2 cellular contexts compared by ENCODE assay signal in the genomic region with DNA sequence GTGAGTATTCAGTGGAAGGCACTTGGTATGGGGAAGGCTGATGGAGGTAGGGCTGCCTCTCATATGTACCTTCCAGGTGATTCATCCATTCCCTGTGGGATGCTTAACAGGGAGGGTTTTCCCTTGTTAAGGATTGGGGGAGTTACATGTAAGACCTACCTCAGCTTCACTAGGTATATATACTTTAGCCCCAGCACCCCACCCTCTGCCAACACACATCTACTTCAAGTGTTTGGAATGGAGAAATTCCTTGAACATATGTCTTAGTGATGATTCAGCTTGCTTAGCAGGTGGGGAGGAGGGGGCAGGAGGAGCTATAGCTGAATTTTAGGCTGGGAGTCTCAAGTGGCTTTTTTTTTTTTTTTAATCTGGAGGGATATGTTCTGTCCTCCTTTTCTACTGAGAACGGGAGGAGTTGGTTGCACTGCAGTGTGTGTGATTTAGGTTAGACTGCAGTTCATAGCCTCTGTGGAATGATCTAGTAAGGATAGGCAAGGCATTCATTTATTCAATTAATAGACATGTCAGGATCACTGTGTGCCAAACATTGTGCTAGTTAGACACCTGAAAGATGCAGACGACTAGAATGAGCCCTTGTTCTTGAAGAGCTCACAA.
TF ChIP-seq lines count a peak whose summit lies in the region.

No MANE protein-coding gene starts in this region.

TF ChIP-seq in HepG2, 621 proteins besides CTCF, POLR2A, EP300 and RAD21:
- TF ChIP-seq ZNF503 (CRISPR knock-in tag; IDR thresholded peaks at IDR 0.05) (no peak), ZNF629 (CRISPR knock-in tag; conservative IDR thresholded peaks at IDR 0.05) (no peak), NFATC3 (CRISPR knock-in tag; IDR thresholded peaks at IDR 0.05) (no peak), SMARCE1 (IDR thresholded peaks at IDR 0.05; ENCODE audit: borderline replicate concordance) (no peak)
- TF ChIP-seq, protein P1, sequence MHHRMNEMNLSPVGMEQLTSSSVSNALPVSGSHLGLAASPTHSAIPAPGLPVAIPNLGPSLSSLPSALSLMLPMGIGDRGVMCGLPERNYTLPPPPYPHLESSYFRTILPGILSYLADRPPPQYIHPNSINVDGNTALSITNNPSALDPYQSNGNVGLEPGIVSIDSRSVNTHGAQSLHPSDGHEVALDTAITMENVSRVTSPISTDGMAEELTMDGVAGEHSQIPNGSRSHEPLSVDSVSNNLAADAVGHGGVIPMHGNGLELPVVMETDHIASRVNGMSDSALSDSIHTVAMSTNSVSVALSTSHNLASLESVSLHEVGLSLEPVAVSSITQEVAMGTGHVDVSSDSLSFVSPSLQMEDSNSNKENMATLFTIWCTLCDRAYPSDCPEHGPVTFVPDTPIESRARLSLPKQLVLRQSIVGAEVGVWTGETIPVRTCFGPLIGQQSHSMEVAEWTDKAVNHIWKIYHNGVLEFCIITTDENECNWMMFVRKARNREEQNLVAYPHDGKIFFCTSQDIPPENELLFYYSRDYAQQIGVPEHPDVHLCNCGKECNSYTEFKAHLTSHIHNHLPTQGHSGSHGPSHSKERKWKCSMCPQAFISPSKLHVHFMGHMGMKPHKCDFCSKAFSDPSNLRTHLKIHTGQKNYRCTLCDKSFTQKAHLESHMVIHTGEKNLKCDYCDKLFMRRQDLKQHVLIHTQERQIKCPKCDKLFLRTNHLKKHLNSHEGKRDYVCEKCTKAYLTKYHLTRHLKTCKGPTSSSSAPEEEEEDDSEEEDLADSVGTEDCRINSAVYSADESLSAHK (CRISPR knock-in tag; IDR thresholded peaks at IDR 0.05; ENCODE audit: borderline replicate concordance): no peak

TF ChIP-seq in GM12891, 5 proteins besides CTCF, POLR2A, EP300 and RAD21:
- TF ChIP-seq POU2F2 (IDR thresholded peaks at IDR 0.05; ENCODE audit: low read depth, low read length) (no peak), PAX5 (IDR thresholded peaks at IDR 0.05; ENCODE audit: insufficient read depth, low read length, severe bottlenecking) (no peak), POLR2AphosphoS5 (IDR thresholded peaks at IDR 0.05; ENCODE audit: low read depth, low read length) (no peak), SPI1 (IDR thresholded peaks at IDR 0.05; ENCODE audit: low read depth, low read length) (no peak), TAF1 (IDR thresholded peaks at IDR 0.05; ENCODE audit: low read depth, low read length) (no peak)
